8 cellular contexts compared by ENCODE assay signal in genomic region chr5:157026789-157027424, GRCh38. TPM values are rescaled to one million over a fixed set of nuclear protein-coding genes. Genes with fewer than 3 reads are reported as not detected.
DNase-seq lines count a peak whose midpoint lies in the region; ATAC-seq and TF ChIP-seq lines count a peak whose summit lies in the region.

No MANE protein-coding gene starts in this region.

- TF ChIP-seq CTCF in A673 (conservative IDR thresholded peaks at IDR 0.05; ENCODE audit: low read depth, low read length), result peak; percentile 52
- TF ChIP-seq CTCF in GM12864 (IDR thresholded peaks at IDR 0.05; ENCODE audit: low read depth, low read length, missing control alignments), result peak; percentile 79
- TF ChIP-seq CTCF in fibroblast of villous mesenchyme (IDR thresholded peaks at IDR 0.05; ENCODE audit: insufficient read depth, low read depth, low read length), result peak; percentile 52

- DNase-seq in A673 (ENCODE audit: low spot score), result no peak
- DNase-seq in GM12864 (ENCODE audit: low read depth), result no peak
- peak; percentile 70 for DNase-seq in NCI-H82 (lab: John Stamatoyannopoulos, UW)
- DNase-seq in fibroblast of villous mesenchyme (ENCODE audit: low read depth), result no peak
- no peak for DNase-seq in sciatic nerve (ENCODE audit: low spot score)

- CTCF ChIA-PET in A673 (lab: Charles Lee), result no interaction called here

- H3K36me3 ChIP-seq in A673 (ENCODE audit: insufficient read depth, low read length, poor library complexity, severe bottlenecking), result no peaks in the 10 kb centered on the region

- H3K4me1 ChIP-seq in A673 (ENCODE audit: insufficient read depth, low read length, poor library complexity, severe bottlenecking), result no peaks in the 10 kb centered on the region

- no peaks in the 10 kb centered on the region for H3K9me3 ChIP-seq in A673 (ENCODE audit: low read depth, low read length, poor library complexity, severe bottlenecking)

- H3K27me3 ChIP-seq in A673 (replicated peaks; ENCODE audit: insufficient read depth, low read depth, low read length, poor library complexity), result peaks cover 40% of the 10 kb centered on the region

- H3K4me3 ChIP-seq in A673 (ENCODE audit: low read depth, low read length, poor library complexity, severe bottlenecking) (no peak overlapping the region), GM12864 (ENCODE audit: low read depth, low read length) (no peak overlapping the region), fibroblast of villous mesenchyme (ENCODE audit: low read depth, low read length) (no peak overlapping the region)

- POLR2A ChIA-PET in A673 (lab: Charles Lee; ENCODE audit: low non-redundant PET), result no interaction called here

- BruUV-seq in A673 (replicated peaks; lab: Mats Ljungman, UMichigan), result no TSS peak

- H3K27ac ChIP-seq in A673 (ENCODE audit: low read depth, low read length, poor library complexity, severe bottlenecking), result no peak overlapping the region

- ATAC-seq in HG03432 (IDR thresholded peaks at IDR 0.05; ENCODE audit: unreplicated experiment) (no peak), HG02981 (IDR thresholded peaks at IDR 0.05; ENCODE audit: unreplicated experiment) (no peak), sciatic nerve (no peak), HG03108 (IDR thresholded peaks at IDR 0.05; ENCODE audit: unreplicated experiment) (no peak)

- intact Hi-C loops in A673 (cut with micrococcal nuclease; ENCODE audit: unreplicated experiment) (no loop called here), sciatic nerve (cut with DNase I) (no loop called here)

RNA-seq across cellular contexts. Expression of gene HAVCR1, which starts 32.0 kb away (rescaled TPM):
- total RNA-seq in A673 (2021) (not detected in 2 replicates), fibroblast of villous mesenchyme (not detected in 2 replicates), sciatic nerve (1.3 TPM)
